In genomic region chr15:63507878-63508818, GRCh38 we compare ENCODE assay signal across 11 cellular contexts. TPM values are rescaled to one million over a fixed set of nuclear protein-coding genes. Genes with fewer than 3 reads are reported as not detected.
DNase-seq lines count a peak whose midpoint lies in the region; ATAC-seq and TF ChIP-seq lines count a peak whose summit lies in the region.
"Had no signal": no experiment of that assay in that cellular context is flagged by ENCODE, and none has a peak within 500 bp of the region (broad histone marks: within the 10 kb centered on the region; RNA-seq: fewer than 3 reads in every experiment).

No MANE protein-coding gene starts in this region.

- no peaks in the 10 kb centered on the region for H3K27me3 ChIP-seq in CD4-positive, alpha-beta T cell (ENCODE audit: control insufficient read depth, insufficient read depth, low read length)

- no peaks in the 10 kb centered on the region for H3K9me3 ChIP-seq in CD4-positive, alpha-beta T cell (ENCODE audit: control insufficient read depth, low read length)
- H3K9me3 ChIP-seq: Caco-2 had no signal

- intact Hi-C loops in CD4-positive, alpha-beta T cell (cut with DNase I, micrococcal nuclease): loop anchor here (2.0 to 10.0 kb wide), 6 partner anchors 13 to 587 kb away; partner anchors contain the start of genes CIAO2A (in 1 of the 2), FBXL22 (in 1 of the 2) and SNX1 (in 1 of the 2)
- intact Hi-C loops in natural killer cell (cut with micrococcal nuclease): loop anchor here (5.0 kb wide), 2 partner anchors 41 to 94 kb away; no protein-coding TSS in a partner anchor

- TF ChIP-seq CTCF in CD4-positive, alpha-beta T cell (IDR thresholded peaks at IDR 0.05): no peak
- TF ChIP-seq CTCF in HFFc6 (IDR thresholded peaks at IDR 0.05) (no peak), natural killer cell (IDR thresholded peaks at IDR 0.05) (no peak), GM13977 (IDR thresholded peaks at IDR 0.05; ENCODE audit: extremely low read depth, insufficient read depth, missing control alignments) (no peak)

- H3K27ac Mint-ChIP-seq in CD4-positive, alpha-beta T cell: peak overlapping the region; percentile 92
- H3K27ac Mint-ChIP-seq in HFFc6: 0 out of 2 replicates have a peak overlapping the region, but pooled peaks have one; percentile 33
- H3K27ac Mint-ChIP-seq in activated naive CD8-positive, alpha-beta T cell treated with anti-CD3 and anti-CD28 coated beads, Interleukin-2, amount 50 U/mL, for 24 hours: peak overlapping the region; percentile 11
- peak overlapping the region; percentile 68 to 87 for H3K27ac Mint-ChIP-seq in natural killer cell

- CTCF ChIA-PET in CD4-positive, alpha-beta T cell (lab: Charles Lee): interaction anchor here (0.8 to 9.0 kb wide), 5 partner anchors 20 to 51 kb away, joined by 3 to 65 read pairs (median 5); no protein-coding TSS in a partner anchor

- H3K9me3 Mint-ChIP-seq in CD4-positive, alpha-beta T cell: no peaks in the 10 kb centered on the region
- H3K9me3 Mint-ChIP-seq in HFFc6: no peaks in the 10 kb centered on the region
- H3K9me3 Mint-ChIP-seq in activated naive CD8-positive, alpha-beta T cell treated with anti-CD3 and anti-CD28 coated beads, Interleukin-2, amount 50 U/mL, for 24 hours: no peaks in the 10 kb centered on the region
- no peaks in the 10 kb centered on the region for H3K9me3 Mint-ChIP-seq in natural killer cell

- H3K27ac ChIP-seq in CD4-positive, alpha-beta T cell (ENCODE audit: low read depth, low read length): no peak overlapping the region

- POLR2A ChIA-PET in CD4-positive, alpha-beta T cell (lab: Charles Lee): interaction anchor here (0.7 to 8.7 kb wide), 13 partner anchors 10 to 431 kb away, joined by 3 to 367 read pairs (median 21); no protein-coding TSS in a partner anchor

- peak overlapping the region; percentile 96 for H3K4me3 Mint-ChIP-seq in CD4-positive, alpha-beta T cell
- no peak overlapping the region for H3K4me3 Mint-ChIP-seq in HFFc6
- peak overlapping the region; percentile 1 for H3K4me3 Mint-ChIP-seq in activated naive CD8-positive, alpha-beta T cell treated with anti-CD3 and anti-CD28 coated beads, Interleukin-2, amount 50 U/mL, for 24 hours
- H3K4me3 Mint-ChIP-seq in natural killer cell: peak overlapping the region; percentile 46

- no peaks in the 10 kb centered on the region for H3K27me3 Mint-ChIP-seq in CD4-positive, alpha-beta T cell
- H3K27me3 Mint-ChIP-seq in HFFc6 (ENCODE audit: insufficient read depth) (peaks cover 4% of the 10 kb centered on the region; the same call in 1 of the 2 replicates), natural killer cell (ENCODE audit: low read depth in 2 of 2) (no peaks in the 10 kb centered on the region)
- H3K27me3 Mint-ChIP-seq in activated naive CD8-positive, alpha-beta T cell treated with anti-CD3 and anti-CD28 coated beads, Interleukin-2, amount 50 U/mL, for 24 hours: no peaks in the 10 kb centered on the region

- DNase-seq in CD4-positive, alpha-beta T cell: no peak
- DNase-seq in HFFc6 (no peak), natural killer cell (no peak), NCI-H526 (lab: John Stamatoyannopoulos, UW) (no peak), GM13977 (ENCODE audit: low spot score) (no peak), COLO668 (lab: John Stamatoyannopoulos, UW; ENCODE audit: unreplicated experiment) (no peak), A172 (ENCODE audit: low spot score) (no peak)
- no peak for DNase-seq in activated naive CD8-positive, alpha-beta T cell treated with anti-CD3 and anti-CD28 coated beads, Interleukin-2, amount 50 U/mL, for 24 hours
- DNase-seq: Caco-2; stimulated activated CD4-positive, alpha-beta T cell treated with anti-CD3 and anti-CD28 coated beads, Interleukin-1b, Interleukin-23, amount 100 ng/mL, for 48 hours had no signal

- peaks cover 25% of the 10 kb centered on the region for H3K36me3 Mint-ChIP-seq in CD4-positive, alpha-beta T cell (ENCODE audit: low read depth)
- no peaks in the 10 kb centered on the region for H3K36me3 Mint-ChIP-seq in HFFc6 (ENCODE audit: low read depth)
- H3K36me3 Mint-ChIP-seq in activated naive CD8-positive, alpha-beta T cell treated with anti-CD3 and anti-CD28 coated beads, Interleukin-2, amount 50 U/mL, for 24 hours (ENCODE audit: low read depth): no peaks in the 10 kb centered on the region
- no peaks in the 10 kb centered on the region for H3K36me3 Mint-ChIP-seq in natural killer cell

- H3K4me1 Mint-ChIP-seq in CD4-positive, alpha-beta T cell (ENCODE audit: low read depth): peaks cover 77% of the 10 kb centered on the region
- H3K4me1 Mint-ChIP-seq in HFFc6 (ENCODE audit: low read depth) (peaks cover 74% of the 10 kb centered on the region), natural killer cell (peaks cover 75 to 77% of the 10 kb centered on the region in 2 donors)
- peaks cover 78% of the 10 kb centered on the region for H3K4me1 Mint-ChIP-seq in activated naive CD8-positive, alpha-beta T cell treated with anti-CD3 and anti-CD28 coated beads, Interleukin-2, amount 50 U/mL, for 24 hours

- ATAC-seq in CD4-positive, alpha-beta T cell (ENCODE audit: poor library complexity): no peak
- no peak for ATAC-seq in activated naive CD8-positive, alpha-beta T cell treated with anti-CD3 and anti-CD28 coated beads, Interleukin-2, amount 50 U/mL, for 24 hours
- ATAC-seq in natural killer cell: no peak
- ATAC-seq: left lobe of liver had no signal

- in situ Hi-C loops in GM13977 (cut with MboI; ENCODE audit: low pct_unique_long_range_greater_than_20kb, low sequenced_read_pairs, unreplicated experiment): no loop called here

RNA-seq across cellular contexts. Expression of gene USP3, which starts 3.8 kb away (rescaled TPM):
- total RNA-seq in CD4-positive, alpha-beta T cell: 100 to 1,000 TPM; 280 to 282 TPM
- 10 to 100 TPM; 16.8 to 26.2 (median 23.1) TPM for total RNA-seq in HFFc6 (2021; fragmentation: NEBNext Ultra II Directional; extraction: Animal tissue kit (Norgen Biotek cat#: 25700))
- 100 to 1,000 TPM; 163 to 187 (median 169) TPM for total RNA-seq in natural killer cell
- total RNA-seq in A172 (2014; rRNA removed; shearing (Covaris generic)): 24.3 and 27.7 TPM in 2 replicates

Comparison
In these comparisons a context has a peak if more than half of its experiments do, and no peak if none do; other contexts are left out.
1. H3K27ac Mint-ChIP-seq: peak in every context shown above with its lines; median percentile 92 in CD4-positive, alpha-beta T cell; 78 in natural killer cell; 33 in HFFc6; 11 in activated naive CD8-positive, alpha-beta T cell treated with anti-CD3 and anti-CD28 coated beads, Interleukin-2, amount 50 U/mL, for 24 hours.